Comparison of ENCODE assay signal across 9 cellular contexts in genomic region chr14:91872011-91872476, GRCh38. TPM values are rescaled to one million over a fixed set of nuclear protein-coding genes. Genes with fewer than 3 reads are reported as not detected.
A peak's percentile ranks its signal among the peaks of the same experiment; 100 is the strongest.
DNase-seq lines count a peak whose midpoint lies in the region; ATAC-seq lines count a peak whose summit lies in the region.
"Had no signal": no experiment of that assay in that cellular context is flagged by ENCODE, and none has a peak within 500 bp of the region (broad histone marks: within the 10 kb centered on the region; RNA-seq: fewer than 3 reads in every experiment).

No MANE protein-coding gene starts in this region.

- H3K9me3 Mint-ChIP-seq in activated CD4-positive, alpha-beta memory T cell treated with anti-CD3 and anti-CD28 coated beads for 36 hours = no peaks in the 10 kb centered on the region
- H3K9me3 Mint-ChIP-seq in immature natural killer cell = no peaks in the 10 kb centered on the region

- intact Hi-C loops in activated CD4-positive, alpha-beta memory T cell treated with anti-CD3 and anti-CD28 coated beads for 36 hours (cut with micrococcal nuclease) = loop anchor here (2.0 to 5.0 kb wide), 8 partner anchors 13 to 625 kb away; partner anchors contain the start of gene CCDC88C

- peak overlapping the region; percentile 69 for H3K4me3 Mint-ChIP-seq in activated CD4-positive, alpha-beta memory T cell treated with anti-CD3 and anti-CD28 coated beads for 36 hours
- H3K4me3 Mint-ChIP-seq in immature natural killer cell = peak overlapping the region; percentile 75 to 82 (median 77)

- H3K27me3 Mint-ChIP-seq in activated CD4-positive, alpha-beta memory T cell treated with anti-CD3 and anti-CD28 coated beads for 36 hours = no peaks in the 10 kb centered on the region
- H3K27me3 Mint-ChIP-seq in immature natural killer cell (ENCODE audit: low read depth in 3 of 3) = peaks cover 8 to 13% (median 9%) of the 10 kb centered on the region in 3 donors

- POLR2A ChIA-PET in activated CD4-positive, alpha-beta memory T cell treated with anti-CD3 and anti-CD28 coated beads for 36 hours (lab: Charles Lee) = interaction anchor here (1.0 to 1.5 kb wide), 2 partner anchors 9 to 37 kb away, joined by 3 read pairs; no protein-coding TSS in a partner anchor

- peaks cover 88% of the 10 kb centered on the region for H3K4me1 Mint-ChIP-seq in activated CD4-positive, alpha-beta memory T cell treated with anti-CD3 and anti-CD28 coated beads for 36 hours (ENCODE audit: low read depth)
- peaks cover 86 to 87% of the 10 kb centered on the region in 2 donors for H3K4me1 Mint-ChIP-seq in immature natural killer cell

- H3K27ac Mint-ChIP-seq in activated CD4-positive, alpha-beta memory T cell treated with anti-CD3 and anti-CD28 coated beads for 36 hours = peak overlapping the region; percentile 83
- peak overlapping the region; percentile 64 to 91 (median 79) for H3K27ac Mint-ChIP-seq in immature natural killer cell

- H3K36me3 Mint-ChIP-seq in activated CD4-positive, alpha-beta memory T cell treated with anti-CD3 and anti-CD28 coated beads for 36 hours = no peaks in the 10 kb centered on the region
- H3K36me3 Mint-ChIP-seq in immature natural killer cell = peaks cover 0 to 6% (median 3%) of the 10 kb centered on the region in 3 donors

- ATAC-seq in GM19372 (IDR thresholded peaks at IDR 0.05; ENCODE audit: low read depth, unreplicated experiment) = peak; percentile 35
- ATAC-seq in HG03139 (IDR thresholded peaks at IDR 0.05; ENCODE audit: unreplicated experiment) = peak; percentile 40

- CTCF ChIA-PET in activated CD4-positive, alpha-beta memory T cell treated with anti-CD3 and anti-CD28 coated beads for 36 hours (lab: Charles Lee) = interaction anchor here (1.0 to 1.4 kb wide), 4 partner anchors 20 to 1472 kb away, joined by 3 read pairs; no protein-coding TSS in a partner anchor

- DNase-seq in activated CD4-positive, alpha-beta memory T cell treated with anti-CD3 and anti-CD28 coated beads for 36 hours = peak; percentile 69
- DNase-seq in immature natural killer cell (peak in 1 of 3 donors; percentile 13), NCI-H345 (lab: John Stamatoyannopoulos, UW) (no peak), inferior parietal cortex (ENCODE audit: extremely low spot score) (no peak), globus pallidus (ENCODE audit: low spot score) (no peak), ureter (ENCODE audit: low spot score) (no peak)

RNA-seq across cellular contexts. Expression of gene TC2N, which starts 4.7 kb away (rescaled TPM):
- 10 to 100 TPM; 44.9 to 46.6 TPM for total RNA-seq in activated CD4-positive, alpha-beta memory T cell treated with anti-CD3 and anti-CD28 coated beads for 36 hours
- 100 to 1,000 TPM in 2 of 3 donors, 10 to 100 TPM in 1; 97.4 to 158 (median 112) TPM for polyA plus RNA-seq in immature natural killer cell
- 119 TPM for total RNA-seq in ureter
- total RNA-seq: RPMI7951 had no signal
